ENCODE assay signal across 1 cellular context in genomic region chr2:219177594-219178376, GRCh38.
TF ChIP-seq lines count a peak whose summit lies in the region.

Gene RETREG2 (plus strand): TSS chr2:219178275. CDS start chr2:219178353, 78 bp downstream.

TF ChIP-seq in GM12878, 131 proteins besides CTCF, POLR2A, EP300 and RAD21 (continued from another document and continues in another):
- TF ChIP-seq ZBTB4 (CRISPR knock-in tag; IDR thresholded peaks at IDR 0.05) (peak; percentile 89), NBN (IDR thresholded peaks at IDR 0.05) (no peak; the same call in none of the 2 replicates), POLR2AphosphoS5 (IDR thresholded peaks at IDR 0.05; ENCODE audit: low read length) (peak; percentile 88), SMAD1 (IDR thresholded peaks at IDR 0.05; ENCODE audit: low read depth, partially characterized antibody) (peak; percentile 73), ATF2 (IDR thresholded peaks at IDR 0.05; ENCODE audit: low read length) (no peak; the same call in 1 of the 2 replicates), SMARCA5 (IDR thresholded peaks at IDR 0.05) (peak; percentile 75; the same call in 1 of the 2 replicates), IKZF2 (IDR thresholded peaks at IDR 0.05) (peak; percentile 68 to 73), BCLAF1 (IDR thresholded peaks at IDR 0.05) (no peak), IKZF1 (conservative IDR thresholded peaks at IDR 0.05) (peak; percentile 89), BCL11A (IDR thresholded peaks at IDR 0.05; ENCODE audit: low read depth, low read length) (no peak), CREM (IDR thresholded peaks at IDR 0.05; ENCODE audit: low read depth) (peak; percentile 32; the same call in 1 of the 2 replicates), E4F1 (IDR thresholded peaks at IDR 0.05; ENCODE audit: borderline replicate concordance, partially characterized antibody) (no peak), SMAD5 (IDR thresholded peaks at IDR 0.05; ENCODE audit: low read depth) (peak; percentile 72; the same call in 1 of the 2 replicates), RELA (IDR thresholded peaks at IDR 0.05; ENCODE audit: borderline replicate concordance, partially characterized antibody) (peak; percentile 93), TBL1XR1 (IDR thresholded peaks at IDR 0.05; ENCODE audit: low read depth, low read length) (no peak), BCL3 (IDR thresholded peaks at IDR 0.05; ENCODE audit: borderline replicate concordance, insufficient read depth, low read depth, low read length, poor library complexity, severe bottlenecking) (peak; percentile 37), SREBF2 (IDR thresholded peaks at IDR 0.05; ENCODE audit: low read length) (no peak), ZZZ3 (IDR thresholded peaks at IDR 0.05; ENCODE audit: control insufficient read depth, insufficient read length, low read depth) (no peak), GATAD2B (conservative IDR thresholded peaks at IDR 0.05; ENCODE audit: low read depth) (peak; percentile 72), YY1 (IDR thresholded peaks at IDR 0.05; ENCODE audit: low read depth, low read length) (peak; percentile 53; the same call in 1 of the 2 replicates), IRF4 (IDR thresholded peaks at IDR 0.05; ENCODE audit: low read depth, low read length) (0 out of 2 replicates have a peak, but pooled peaks have one; percentile 15), E2F4 (IDR thresholded peaks at IDR 0.05; ENCODE audit: low read depth, low read length) (no peak), TCF7 (IDR thresholded peaks at IDR 0.05; ENCODE audit: borderline replicate concordance) (no peak; the same call in 1 of the 2 replicates), GABPA (IDR thresholded peaks at IDR 0.05; ENCODE audit: low read depth) (0 out of 2 replicates have a peak, but pooled peaks have one; percentile 34), ATF3 (IDR thresholded peaks at IDR 0.05; ENCODE audit: borderline replicate concordance, extremely low read depth, low read depth, low read length) (peak; percentile 99), EGR1 (IDR thresholded peaks at IDR 0.05; ENCODE audit: borderline replicate concordance in 1 of 2, low read depth in 2 of 2, low read length in 2 of 2) (no peak; a peak in 1 of 3 replicates), NR2C1 (IDR thresholded peaks at IDR 0.05) (no peak), BRCA1 (IDR thresholded peaks at IDR 0.05; ENCODE audit: low read depth, low read length) (no peak), SPI1 (IDR thresholded peaks at IDR 0.05; ENCODE audit: borderline replicate concordance, insufficient read depth, low read depth, low read length) (peak; percentile 66), CEBPZ (IDR thresholded peaks at IDR 0.05; ENCODE audit: low read depth, low read length) (no peak), PML (IDR thresholded peaks at IDR 0.05; ENCODE audit: low read length) (no peak), PRDM15 (CRISPR knock-in tag; IDR thresholded peaks at IDR 0.05) (peak; percentile 92; the same call in 1 of the 2 replicates), ELK1 (IDR thresholded peaks at IDR 0.05; ENCODE audit: low read depth, low read length) (no peak), SREBF1 (IDR thresholded peaks at IDR 0.05; ENCODE audit: low read length) (no peak), ZSCAN29 (IDR thresholded peaks at IDR 0.05) (no peak)
